Comparison of ENCODE assay signal across 8 cellular contexts in the genomic region with DNA sequence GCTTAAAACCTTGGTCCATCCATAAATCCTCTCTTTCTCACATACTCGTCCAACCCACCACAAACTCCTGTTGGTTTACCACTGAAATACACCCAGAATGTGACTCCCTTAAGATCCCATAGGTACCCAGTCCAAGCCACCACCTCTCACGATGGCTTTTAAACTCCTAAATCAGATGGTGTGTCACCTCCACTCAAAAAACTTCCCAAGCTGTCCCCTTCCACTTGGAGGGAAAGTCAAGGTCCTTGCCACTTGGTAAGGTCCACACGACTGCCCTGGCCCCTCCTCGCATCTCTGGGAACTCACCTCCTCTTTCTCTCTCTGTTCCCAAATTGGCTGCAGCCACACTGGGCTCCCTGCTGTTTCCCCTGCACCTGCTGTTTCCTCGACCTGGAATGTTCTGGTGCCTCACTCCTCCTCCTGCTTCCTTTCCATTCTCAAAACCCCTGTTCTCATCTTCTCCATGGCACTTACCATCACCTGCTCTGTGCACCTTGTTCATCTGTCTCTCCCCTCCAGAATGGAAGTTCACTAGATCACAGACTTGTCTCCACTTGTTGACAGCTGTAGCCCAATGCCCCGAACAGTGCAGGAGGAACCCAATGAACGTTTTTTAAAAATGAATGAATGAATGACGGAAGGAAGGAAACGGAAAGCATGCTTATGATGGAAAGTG. TPM values are rescaled to one million over a fixed set of nuclear protein-coding genes. Genes with fewer than 3 reads are reported as not detected.
DNase-seq lines count a peak whose midpoint lies in the region; ATAC-seq, FAIRE-seq and TF ChIP-seq lines count a peak whose summit lies in the region.

No MANE protein-coding gene starts in this region.

- no peaks in the 10 kb centered on the region for H3K9me3 Mint-ChIP-seq in activated T-cell treated with anti-CD3 and anti-CD28 coated beads, Interleukin-2, amount 50 U/mL, for 72 hours

- TF ChIP-seq POLR2A in transverse colon (IDR thresholded peaks at IDR 0.05), result no peak

- no peaks in the 10 kb centered on the region for H3K27me3 Mint-ChIP-seq in activated T-cell treated with anti-CD3 and anti-CD28 coated beads, Interleukin-2, amount 50 U/mL, for 72 hours (ENCODE audit: low read depth)

- peaks cover 0 to 3% of the 10 kb centered on the region in 2 donors for H3K36me3 Mint-ChIP-seq in activated T-cell treated with anti-CD3 and anti-CD28 coated beads, Interleukin-2, amount 50 U/mL, for 72 hours (ENCODE audit: insufficient read depth in 2 of 2)

- WGBS in transverse colon (ENCODE audit: low coverage in 1 of 2), 2 donors, result 20 to 29% methylated on average over 6 to 9 of the region's 9 CpGs

- no peak for TF ChIP-seq EP300 in transverse colon (IDR thresholded peaks at IDR 0.05; ENCODE audit: low read depth)

- peaks cover 34% of the 10 kb centered on the region for H3K4me1 Mint-ChIP-seq in activated T-cell treated with anti-CD3 and anti-CD28 coated beads, Interleukin-2, amount 50 U/mL, for 72 hours (ENCODE audit: low read depth)

- H3K36me3 ChIP-seq in ES-I3 (ENCODE audit: insufficient read depth, low read length) (no peaks in the 10 kb centered on the region), kidney (ENCODE audit: control insufficient read depth in 1 of 2, insufficient read depth in 2 of 2, low read length in 2 of 2) (no peaks in the 10 kb centered on the region), transverse colon (no peaks in the 10 kb centered on the region)

- H3K4me1 ChIP-seq in ES-I3 (ENCODE audit: insufficient read depth, low read length), result no peaks in the 10 kb centered on the region
- H3K4me1 ChIP-seq in kidney (ENCODE audit: control insufficient read depth in 1 of 2, insufficient read depth in 1 of 2, low read depth in 1 of 2, low read length in 2 of 2), result peaks cover 0 to 7% of the 10 kb centered on the region in 2 donors
- peaks cover 14 to 18% (median 15%) of the 10 kb centered on the region in 4 donors for H3K4me1 ChIP-seq in transverse colon

- H3K27me3 ChIP-seq in transverse colon, result no peaks in the 10 kb centered on the region

- no peak for FAIRE-seq in kidney (lab: Jason Lieb, UNC)

- TF ChIP-seq CTCF in kidney (IDR thresholded peaks at IDR 0.05; ENCODE audit: borderline replicate concordance, extremely low read depth, insufficient read depth), result no peak
- no peak for TF ChIP-seq CTCF in transverse colon (IDR thresholded peaks at IDR 0.05)

- ATAC-seq in activated T-cell treated with anti-CD3 and anti-CD28 coated beads, Interleukin-2, amount 50 U/mL, for 72 hours (replicated peaks in 1 of 2), result peak in 1 of 2 donors; percentile 1
- no peak for ATAC-seq in HG03159 (IDR thresholded peaks at IDR 0.05; ENCODE audit: unreplicated experiment)

- in situ Hi-C loops in transverse colon (cut with MboI; ENCODE audit: low pct_ligation_motif_present in 1 of 4, low pct_unique_long_range_greater_than_20kb in 1 of 4, low sequenced_read_pairs in 3 of 4), result loop anchor here in 1 of 4 donors (25.0 kb wide), 1 partner anchor 150 kb away; a partner anchor contains a TSS

- H3K9me3 ChIP-seq in ES-I3 (ENCODE audit: control insufficient read depth, insufficient read depth, low read length) (0 out of 2 replicates have a peak, but pooled peaks cover 2% of the 10 kb centered on the region), kidney (ENCODE audit: control insufficient read depth in 1 of 2, low read length in 2 of 2) (no peaks in the 10 kb centered on the region), transverse colon (no peaks in the 10 kb centered on the region)

- intact Hi-C loops in kidney (cut with DNase I) (no loop called here), transverse colon (cut with DNase I; ENCODE audit: low total_unique reads) (no loop called here), head of caudate nucleus (cut with DNase I) (no loop called here)

- H3K4me3 Mint-ChIP-seq in activated T-cell treated with anti-CD3 and anti-CD28 coated beads, Interleukin-2, amount 50 U/mL, for 72 hours, result peak overlapping the region; percentile 83 to 86

- H3K4me3 ChIP-seq in kidney (ENCODE audit: low read length in 2 of 2) (peak overlapping the region; percentile 70 to 94), transverse colon (peak overlapping the region; percentile 71 to 93 (median 76))

- no peak overlapping the region for H3K27ac Mint-ChIP-seq in activated T-cell treated with anti-CD3 and anti-CD28 coated beads, Interleukin-2, amount 50 U/mL, for 72 hours

- DNase-seq in LoVo (ENCODE audit: low spot score) (peak; percentile 29), kidney (peak; percentile 37), transverse colon (no peak), head of caudate nucleus (no peak)
- DNase-seq in activated T-cell treated with anti-CD3 and anti-CD28 coated beads, Interleukin-2, amount 50 U/mL, for 72 hours, result no peak
- DNase-seq in stimulated activated CD4-positive, alpha-beta T cell treated with anti-CD3 and anti-CD28 coated beads, Interleukin-4, amount 100 ng/mL, for 1 hour, result no peak

- H3K27ac ChIP-seq in kidney (ENCODE audit: low read depth in 2 of 2, low read length in 2 of 2) (no peak overlapping the region), transverse colon (no peak overlapping the region)

- H3K9ac ChIP-seq in ES-I3 (ENCODE audit: low read depth, low read length), result peak overlapping the region; percentile 74; the same call in 1 of the 2 replicates
- H3K9ac ChIP-seq in kidney (ENCODE audit: low read length in 2 of 2), result no peak overlapping the region

RNA-seq across cellular contexts. Expression of a gene that starts 23.0 kb away (rescaled TPM):
- 10 to 100 TPM; 62.2 to 71.3 TPM for total RNA-seq in activated T-cell treated with anti-CD3 and anti-CD28 coated beads, Interleukin-2, amount 50 U/mL, for 72 hours
- total RNA-seq in kidney (21.9 TPM), transverse colon (100 to 1,000 TPM in 1 of 4 donors, 10 to 100 TPM in 3; 33.3 to 124 (median 53.1) TPM)
- polyA plus RNA-seq in kidney (ENCODE audit: insufficient read depth, low read depth, low replicate concordance), result 27.6 TPM

RNA-seq across cellular contexts. Expression of a gene that starts 49.1 kb away (rescaled TPM):
- total RNA-seq in activated T-cell treated with anti-CD3 and anti-CD28 coated beads, Interleukin-2, amount 50 U/mL, for 72 hours, result under 1 TPM; 0.24 to 0.56 TPM
- total RNA-seq in kidney (5.2 TPM), transverse colon (10 to 100 TPM in 3 of 4 donors, 1 to 10 TPM in 1; 2.2 to 33.7 (median 11.7) TPM)
- 4.8 TPM for polyA plus RNA-seq in kidney (ENCODE audit: insufficient read depth, low read depth, low replicate concordance)

Comparison
In these comparisons a context has a peak if more than half of its experiments do, and no peak if none do; other contexts are left out.
1. DNase-seq: peak in LoVo (single experiment) and kidney (single experiment); none in activated T-cell treated with anti-CD3 and anti-CD28 coated beads, Interleukin-2, amount 50 U/mL, for 72 hours (0 of 2), transverse colon (single experiment), head of caudate nucleus (0 of 42) and stimulated activated CD4-positive, alpha-beta T cell treated with anti-CD3 and anti-CD28 coated beads, Interleukin-4, amount 100 ng/mL, for 1 hour (single experiment).